In genomic region chr7:108535257-108535656, GRCh38 we compare ENCODE assay signal across 20 cellular contexts. TPM values are rescaled to one million over a fixed set of nuclear protein-coding genes. Genes with fewer than 3 reads are reported as not detected.
A peak's percentile ranks its signal among the peaks of the same experiment; 100 is the strongest.
DNase-seq lines count a peak whose midpoint lies in the region; ATAC-seq, FAIRE-seq and TF ChIP-seq lines count a peak whose summit lies in the region.
"Had no signal": no experiment of that assay in that cellular context is flagged by ENCODE, and none has a peak within 500 bp of the region (broad histone marks: within the 10 kb centered on the region; RNA-seq: fewer than 3 reads in every experiment).

No MANE protein-coding gene starts in this region.

- H4K20me1 ChIP-seq in OCI-LY7 (ENCODE audit: insufficient read depth, low read length): no peaks in the 10 kb centered on the region
- H4K20me1 ChIP-seq in K562 (replicated peaks; ENCODE audit: control insufficient read depth, insufficient read depth, low read length): no peaks in the 10 kb centered on the region

- H3K27ac ChIP-seq in OCI-LY7 (ENCODE audit: low read depth, low read length, poor library complexity, severe bottlenecking) (no peak overlapping the region), K562 (ENCODE audit: extremely low read depth, low read depth, low read length) (no peak overlapping the region), left ventricle myocardium inferior (replicated peaks) (no peak overlapping the region)
- H3K27ac ChIP-seq: C4-2B, HL-60 had no signal

- POLR2A ChIA-PET in OCI-LY7 (lab: Charles Lee): no interaction called here
- POLR2A ChIA-PET in K562 (lab: Yijun Ruan, JAX): interaction anchor here (0.8 kb wide), 1 partner anchor 14 kb away, joined by 3 read pairs; no protein-coding TSS in a partner anchor

- H3K4me2 ChIP-seq in OCI-LY7 (ENCODE audit: low read length) (no peak overlapping the region), K562 (ENCODE audit: insufficient read depth, low read length) (no peak overlapping the region)

- FAIRE-seq in K562 (lab: Jason Lieb, UNC): no peak
- no peak for FAIRE-seq in GM12892 (lab: Jason Lieb, UNC)
- FAIRE-seq: A204.1, GM18507 had no signal

- H3K36me3 Mint-ChIP-seq in CD14-positive monocyte: no peaks in the 10 kb centered on the region

- H3K36me3 ChIP-seq in OCI-LY7 (ENCODE audit: insufficient read depth, low read length) (no peaks in the 10 kb centered on the region; the same call in 1 of the 2 replicates), K562 (ENCODE audit: control insufficient read depth, insufficient read depth, low read length) (no peaks in the 10 kb centered on the region), left ventricle myocardium inferior (no peaks in the 10 kb centered on the region)
- H3K36me3 ChIP-seq: BE2C, HAP-1 had no signal

- TF ChIP-seq EP300 in K562 (IDR thresholded peaks at IDR 0.05; ENCODE audit: low read length): no peak

- no peak for TF ChIP-seq CTCF in CD14-positive monocyte (IDR thresholded peaks at IDR 0.05)
- no peak for TF ChIP-seq CTCF in OCI-LY7 (conservative IDR thresholded peaks at IDR 0.05; ENCODE audit: low read length)
- TF ChIP-seq CTCF in K562 (IDR thresholded peaks at IDR 0.05 in 2 of 3, conservative IDR thresholded peaks at IDR 0.05 in 1 of 3; ENCODE audit: insufficient read depth in 2 of 3, low read depth in 1 of 3, low read length in 3 of 3): no peak
- no peak for TF ChIP-seq CTCF in left ventricle myocardium inferior (IDR thresholded peaks at IDR 0.05; ENCODE audit: borderline replicate concordance)

- H3K27ac Mint-ChIP-seq in CD14-positive monocyte: peak overlapping the region in 4 of 7 donors; percentile 11 to 67 (median 42)
- H3K27ac Mint-ChIP-seq: CD8-positive, alpha-beta memory T cell had no signal

- peaks cover 6 to 16% (median 15%) of the 10 kb centered on the region in 7 donors for H3K9me3 Mint-ChIP-seq in CD14-positive monocyte
- H3K9me3 Mint-ChIP-seq: CD8-positive, alpha-beta memory T cell had no signal

- H2AFZ ChIP-seq in OCI-LY7 (ENCODE audit: low read length) (peak overlapping the region; percentile 8; the same call in 1 of the 2 replicates), K562 (ENCODE audit: low read depth, low read length) (peak overlapping the region; percentile 42; the same call in 1 of the 2 replicates)

- no peaks in the 10 kb centered on the region for H3K9me2 ChIP-seq in OCI-LY7 (ENCODE audit: insufficient read depth, low read length)

- 43% methylated on average over 5 of the region's 5 CpGs for WGBS in K562 (ENCODE audit: insufficient coverage, low coverage, missing lambda C conversion rate)

- no peak overlapping the region for H3K4me3 Mint-ChIP-seq in CD14-positive monocyte
- H3K4me3 Mint-ChIP-seq: CD8-positive, alpha-beta memory T cell had no signal

- H3K9me3 ChIP-seq in OCI-LY7 (ENCODE audit: low read length) (no peaks in the 10 kb centered on the region), K562 (replicated peaks; ENCODE audit: control insufficient read depth, insufficient read depth, low read depth, low read length) (no peaks in the 10 kb centered on the region), left ventricle myocardium inferior (replicated peaks) (no peaks in the 10 kb centered on the region)
- H3K9me3 ChIP-seq: BE2C, Caco-2, HAP-1 had no signal

- BruUV-seq in OCI-LY7 (replicated peaks; lab: Mats Ljungman, UMichigan) (no TSS peak), K562 (replicated peaks; lab: Mats Ljungman, UMichigan) (no TSS peak)

- DNase-seq in CD14-positive monocyte (ENCODE audit: low spot score): no peak
- peak; percentile 36 for DNase-seq in KBM-7
- DNase-seq in OCI-LY7 (ENCODE audit: low spot score): no peak
- DNase-seq in K562 (ENCODE audit: extremely low read depth in 1 of 4, low spot score in 3 of 4): no peak
- DNase-seq in RPMI8226: no peak
- no peak for DNase-seq in GM12892 (ENCODE audit: insufficient read length)
- DNase-seq in left ventricle myocardium inferior: no peak
- DNase-seq: BE2C; Caco-2; CD8-positive, alpha-beta memory T cell; DND-41; GF-D8; GOT3; KG1 had no signal

- peaks cover 6% of the 10 kb centered on the region for H3K4me1 Mint-ChIP-seq in CD14-positive monocyte
- H3K4me1 Mint-ChIP-seq: CD8-positive, alpha-beta memory T cell had no signal

- no peak for TF ChIP-seq RAD21 in K562 (CRISPR knock-in tag; conservative IDR thresholded peaks at IDR 0.05 in 1 of 2, IDR thresholded peaks at IDR 0.05 in 1 of 2)

- CTCF ChIA-PET in OCI-LY7 (lab: Charles Lee; ENCODE audit: unreplicated experiment): no interaction called here
- CTCF ChIA-PET in K562 (lab: Yijun Ruan, JAX; ENCODE audit: low intra/inter-chr PET ratio): no interaction called here

- intact Hi-C loops in CD14-positive monocyte (cut with micrococcal nuclease): no loop called here
- intact Hi-C loops in OCI-LY7 (cut with micrococcal nuclease; ENCODE audit: unreplicated experiment): no loop called here
- intact Hi-C loops in K562 (cut with micrococcal nuclease): no loop called here
- intact Hi-C loops in left ventricle myocardium inferior (cut with micrococcal nuclease): no loop called here

- H3K9ac ChIP-seq in K562 (ENCODE audit: insufficient read depth in 1 of 2, low read depth in 2 of 2, low read length in 2 of 2): no peak overlapping the region

- no peak for TF ChIP-seq POLR2A in K562 (conservative IDR thresholded peaks at IDR 0.05)
- no peak for TF ChIP-seq POLR2A in GM12892 (IDR thresholded peaks at IDR 0.05; ENCODE audit: low read depth, low read length)

- H3K4me3 ChIP-seq in OCI-LY7 (ENCODE audit: low read depth, low read length, poor library complexity, severe bottlenecking): no peak overlapping the region
- no peak overlapping the region for H3K4me3 ChIP-seq in K562
- H3K4me3 ChIP-seq in left ventricle myocardium inferior: no peak overlapping the region
- H3K4me3 ChIP-seq: HAP-1 had no signal

- H3K9me1 ChIP-seq in K562 (ENCODE audit: control insufficient read depth, insufficient read depth, low read length): no peaks in the 10 kb centered on the region

- H3K27me3 ChIP-seq in K562 (ENCODE audit: control insufficient read depth in 2 of 2, insufficient read depth in 2 of 2, low read length in 2 of 2): no peaks in the 10 kb centered on the region
- H3K27me3 ChIP-seq in left ventricle myocardium inferior (ENCODE audit: low read depth): no peaks in the 10 kb centered on the region
- H3K27me3 ChIP-seq: BE2C had no signal

- H3K27me3 Mint-ChIP-seq in CD14-positive monocyte (ENCODE audit: low read depth in 3 of 3): peaks cover 0 to 3% (median 3%) of the 10 kb centered on the region in 3 donors

- no peak for ATAC-seq in K562
- no peak for ATAC-seq in HG02840 (IDR thresholded peaks at IDR 0.05; ENCODE audit: low FRiP score, unreplicated experiment)

- H3K79me2 ChIP-seq in OCI-LY7 (ENCODE audit: insufficient read depth, low read depth, low read length) (no peaks in the 10 kb centered on the region), K562 (ENCODE audit: control insufficient read depth, insufficient read depth, low read length) (no peaks in the 10 kb centered on the region)

- H3K4me1 ChIP-seq in OCI-LY7 (ENCODE audit: insufficient read depth, low read length, poor library complexity, severe bottlenecking) (peaks cover 27% of the 10 kb centered on the region), K562 (replicated peaks in 1 of 2; ENCODE audit: control insufficient read depth in 2 of 2, insufficient read depth in 2 of 2, low read length in 2 of 2) (peaks cover 9 to 36% of the 10 kb centered on the region in 2 experiments), left ventricle myocardium inferior (no peaks in the 10 kb centered on the region)
- H3K4me1 ChIP-seq: BE2C, Caco-2 had no signal

- in situ Hi-C loops in KBM-7 (cut with MboI; ENCODE audit: low pct_unique_long_range_greater_than_20kb, low sequenced_read_pairs): no loop called here
- in situ Hi-C loops in K562 (cut with MboI): no loop called here

RNA-seq across cellular contexts. Expression of gene PNPLA8, which starts 9.3 kb away (rescaled TPM):
- 10 to 100 TPM; 55.5 to 80.0 TPM for polyA plus RNA-seq in CD14-positive monocyte
- 23.0 and 24.2 TPM in 2 replicates for total RNA-seq in OCI-LY7 (2014; rRNA removed; shearing (Covaris generic))
- 26.4 and 31.4 TPM in 2 replicates for total RNA-seq in OCI-LY7 (2022)
- 23.6 and 74.8 TPM in 2 replicates for total RNA-seq in K562 (2011; cell fraction: chromatin; rRNA removed; ENCODE audit: low replicate concordance)
- total RNA-seq in K562 (2011; cell fraction: nucleolus; rRNA removed): 4.5 and 6.6 TPM in 2 replicates
- 14.4 and 15.2 TPM in 2 replicates for total RNA-seq in K562 (2011; cell fraction: nucleoplasm; rRNA removed)
- 12.0 and 13.5 TPM in 2 replicates for total RNA-seq in K562 (2014; rRNA removed)
- 20.2 and 25.2 TPM in 2 replicates for total RNA-seq in K562 (2014; rRNA removed; fragmentation: Illumina TruSeq; extraction: Trizol)
- 13.5 and 16.3 TPM in 2 replicates for total RNA-seq in K562 (2015; rRNA removed; fragmentation: Illumina TruSeq; extraction: Trizol)
- 12.8 and 13.0 TPM in 2 replicates for total RNA-seq in K562 (2021)
- 16.3 and 27.6 TPM in 2 replicates for polyA plus RNA-seq in K562 (2011; rRNA removed)
- polyA plus RNA-seq in K562 (2011; cell fraction: cytosol; rRNA removed): 2.6 and 5.5 TPM in 2 replicates
- polyA plus RNA-seq in K562 (2011; cell fraction: nucleus; rRNA removed): 5.1 and 7.9 TPM in 2 replicates
- 11.6 and 21.5 TPM in 2 replicates for polyA plus RNA-seq in K562 (2012)
- polyA plus RNA-seq in K562 (2014; fragmentation: Illumina TruSeq; extraction: Trizol): 12.0 and 15.9 TPM in 2 replicates
- polyA plus RNA-seq in K562 (2014; fragmentation: Nextera tagmentation; extraction: Ambion mirVana): 10 to 100 TPM; 15.9 to 17.4 TPM
- polyA plus RNA-seq in K562 (2014; rRNA removed): 10.2 and 21.5 TPM in 2 replicates
- polyA minus RNA-seq in K562 (2011; rRNA and poly(A)+ RNA removed): 37.2 and 42.3 TPM in 2 replicates
- 21.1 and 25.7 TPM in 2 replicates for polyA minus RNA-seq in K562 (2011; cell fraction: cytosol; rRNA and poly(A)+ RNA removed)
- polyA minus RNA-seq in K562 (2011; cell fraction: nucleus; rRNA and poly(A)+ RNA removed): 10.8 and 17.9 TPM in 2 replicates
- polyA plus RNA-seq in GM12892 (2012; ENCODE audit: missing spikeins): 10.8 TPM
- 32.4 TPM for total RNA-seq in left ventricle myocardium inferior

RNA-seq across cellular contexts. Expression of gene THAP5, which starts 34.2 kb away (rescaled TPM):
- polyA plus RNA-seq in CD14-positive monocyte: 10 to 100 TPM in 1 of 2 donors, 1 to 10 TPM in 1; 9.9 to 10.7 TPM
- total RNA-seq in OCI-LY7 (2014; rRNA removed; shearing (Covaris generic)): 23.5 and 24.2 TPM in 2 replicates
- total RNA-seq in OCI-LY7 (2022): 33.8 and 39.3 TPM in 2 replicates
- 10.0 and 35.7 TPM in 2 replicates for total RNA-seq in K562 (2011; cell fraction: chromatin; rRNA removed; ENCODE audit: low replicate concordance)
- total RNA-seq in K562 (2011; cell fraction: nucleolus; rRNA removed): 11.5 and 13.6 TPM in 2 replicates
- 20.3 and 27.3 TPM in 2 replicates for total RNA-seq in K562 (2011; cell fraction: nucleoplasm; rRNA removed)
- total RNA-seq in K562 (2014; rRNA removed): 26.4 and 28.2 TPM in 2 replicates
- 47.2 and 57.9 TPM in 2 replicates for total RNA-seq in K562 (2014; rRNA removed; fragmentation: Illumina TruSeq; extraction: Trizol)
- total RNA-seq in K562 (2015; rRNA removed; fragmentation: Illumina TruSeq; extraction: Trizol): 52.1 and 58.1 TPM in 2 replicates
- total RNA-seq in K562 (2021): 30.9 and 31.4 TPM in 2 replicates
- polyA plus RNA-seq in K562 (2011; rRNA removed): 11.0 and 19.6 TPM in 2 replicates
- polyA plus RNA-seq in K562 (2011; cell fraction: cytosol; rRNA removed): 2.6 and 5.2 TPM in 2 replicates
- 5.4 and 8.1 TPM in 2 replicates for polyA plus RNA-seq in K562 (2011; cell fraction: nucleus; rRNA removed)
- 19.2 and 22.6 TPM in 2 replicates for polyA plus RNA-seq in K562 (2012)
- 34.7 and 41.7 TPM in 2 replicates for polyA plus RNA-seq in K562 (2014; fragmentation: Illumina TruSeq; extraction: Trizol)
- polyA plus RNA-seq in K562 (2014; fragmentation: Nextera tagmentation; extraction: Ambion mirVana): 10 to 100 TPM; 26.3 to 27.8 TPM
- polyA plus RNA-seq in K562 (2014; rRNA removed): 16.5 and 17.3 TPM in 2 replicates
- polyA minus RNA-seq in K562 (2011; rRNA and poly(A)+ RNA removed): 40.2 and 47.4 TPM in 2 replicates
- polyA minus RNA-seq in K562 (2011; cell fraction: cytosol; rRNA and poly(A)+ RNA removed): 16.4 and 19.6 TPM in 2 replicates
- polyA minus RNA-seq in K562 (2011; cell fraction: nucleus; rRNA and poly(A)+ RNA removed): 14.3 and 22.7 TPM in 2 replicates
- polyA plus RNA-seq in GM12892 (2012; ENCODE audit: missing spikeins): 15.8 TPM
- total RNA-seq in left ventricle myocardium inferior: 24.4 TPM

RNA-seq across cellular contexts. Expression of gene DNAJB9, which starts 34.4 kb away (rescaled TPM):
- polyA plus RNA-seq in CD14-positive monocyte (10 to 100 TPM; 18.4 to 20.7 TPM), K562 (2011; rRNA removed) (7.6 and 8.9 TPM in 2 replicates), K562 (2014; fragmentation: Illumina TruSeq; extraction: Trizol) (7.8 and 8.6 TPM in 2 replicates), K562 (2014; fragmentation: Nextera tagmentation; extraction: Ambion mirVana) (1 to 10 TPM; 4.3 to 5.3 TPM), K562 (2014; rRNA removed) (9.1 and 15.1 TPM in 2 replicates)
- 20.3 and 22.4 TPM in 2 replicates for total RNA-seq in OCI-LY7 (2014; rRNA removed; shearing (Covaris generic))
- total RNA-seq in OCI-LY7 (2022) (11.1 and 11.4 TPM in 2 replicates), K562 (2014; rRNA removed) (34.2 and 35.9 TPM in 2 replicates), K562 (2014; rRNA removed; fragmentation: Illumina TruSeq; extraction: Trizol) (13.5 and 15.3 TPM in 2 replicates), K562 (2015; rRNA removed; fragmentation: Illumina TruSeq; extraction: Trizol) (11.2 and 11.4 TPM in 2 replicates), K562 (2021) (9.0 and 9.6 TPM in 2 replicates), left ventricle myocardium inferior (47.9 TPM)
- total RNA-seq in K562 (2011; cell fraction: chromatin; rRNA removed; ENCODE audit: low replicate concordance): 8.2 and 33.1 TPM in 2 replicates
- 8.5 and 13.6 TPM in 2 replicates for total RNA-seq in K562 (2011; cell fraction: nucleolus; rRNA removed)
- total RNA-seq in K562 (2011; cell fraction: nucleoplasm; rRNA removed): 21.3 and 26.8 TPM in 2 replicates
- 4.4 and 5.5 TPM in 2 replicates for polyA plus RNA-seq in K562 (2011; cell fraction: cytosol; rRNA removed)
- 5.3 and 5.4 TPM in 2 replicates for polyA plus RNA-seq in K562 (2011; cell fraction: nucleus; rRNA removed)
- 9.7 and 19.9 TPM in 2 replicates for polyA plus RNA-seq in K562 (2012)
- 8.4 and 11.9 TPM in 2 replicates for polyA minus RNA-seq in K562 (2011; rRNA and poly(A)+ RNA removed)
- 7.1 and 7.5 TPM in 2 replicates for polyA minus RNA-seq in K562 (2011; cell fraction: cytosol; rRNA and poly(A)+ RNA removed)
- polyA minus RNA-seq in K562 (2011; cell fraction: nucleus; rRNA and poly(A)+ RNA removed): 7.1 and 17.2 TPM in 2 replicates
- 8.6 TPM for polyA plus RNA-seq in GM12892 (2012; ENCODE audit: missing spikeins)
